16 cellular contexts compared by ENCODE assay signal in the genomic region with DNA sequence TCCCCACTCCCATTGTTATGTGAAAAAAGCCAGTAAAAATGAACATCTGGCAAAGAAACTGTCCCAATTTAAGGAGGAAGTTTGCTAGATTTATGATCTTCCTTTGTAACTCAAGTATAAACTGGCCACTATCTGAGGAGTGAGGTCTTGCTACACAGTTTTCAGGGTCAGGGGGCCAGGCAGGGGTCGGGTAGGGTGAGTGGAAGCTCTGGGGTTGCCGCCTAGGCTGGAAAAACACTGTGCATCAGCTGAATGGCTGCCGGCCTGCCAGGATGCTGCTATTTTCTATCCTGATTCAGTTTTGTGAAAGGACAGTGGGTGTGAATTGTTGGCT.
DNase-seq lines count a peak whose midpoint lies in the region; ATAC-seq, FAIRE-seq and TF ChIP-seq lines count a peak whose summit lies in the region.
"Had no signal": no experiment of that assay in that cellular context is flagged by ENCODE, and none has a peak within 500 bp of the region (broad histone marks: within the 10 kb centered on the region; RNA-seq: fewer than 3 reads in every experiment).

No MANE protein-coding gene starts in this region.

- H3K9me3 ChIP-seq in endothelial cell of umbilical vein (replicated peaks; ENCODE audit: control insufficient read depth, insufficient read depth, low read length) (no peaks in the 10 kb centered on the region), stomach smooth muscle (ENCODE audit: control insufficient read depth in 2 of 2, low read length in 2 of 2) (no peaks in the 10 kb centered on the region), T-helper 17 cell (ENCODE audit: control insufficient read depth, low read length, poor library complexity, severe bottlenecking) (no peaks in the 10 kb centered on the region)

- H3K79me2 ChIP-seq in endothelial cell of umbilical vein (ENCODE audit: control insufficient read depth, insufficient read depth, low read length): peaks cover 11% of the 10 kb centered on the region

- no peak overlapping the region for H3K4me2 ChIP-seq in endothelial cell of umbilical vein (ENCODE audit: insufficient read depth, low read length)

- FAIRE-seq in endothelial cell of umbilical vein (lab: Jason Lieb, UNC): no peak
- FAIRE-seq: H1 had no signal

- H3K27ac Mint-ChIP-seq in T-helper 17 cell: no peak overlapping the region
- H3K27ac Mint-ChIP-seq: CD4-positive, CD25-positive, alpha-beta regulatory T cell; natural killer cell had no signal

- no TSS peak for BruUV-seq in endothelial cell of umbilical vein (replicated peaks; lab: Mats Ljungman, UMichigan)

- dilution Hi-C loops in endothelial cell of umbilical vein (cut with MboI; ENCODE audit: extremely low pct_ligation_motif_present, low sequenced_read_pairs): no loop called here

- H3K9me1 ChIP-seq in endothelial cell of umbilical vein (replicated peaks; ENCODE audit: control insufficient read depth, extremely low read depth, insufficient read depth, low read length): peaks cover under 1% of the 10 kb centered on the region

- H3K27ac ChIP-seq in endothelial cell of umbilical vein (ENCODE audit: insufficient read depth, low read depth, low read length) (no peak overlapping the region), stomach smooth muscle (ENCODE audit: low read length) (peak overlapping the region; percentile 20)

- H3K36me3 Mint-ChIP-seq in T-helper 17 cell (ENCODE audit: low read depth): no peaks in the 10 kb centered on the region
- H3K36me3 Mint-ChIP-seq: CD4-positive, CD25-positive, alpha-beta regulatory T cell; natural killer cell had no signal

- H3K36me3 ChIP-seq in endothelial cell of umbilical vein (ENCODE audit: control insufficient read depth in 2 of 2, extremely low read depth in 1 of 2, insufficient read depth in 2 of 2, low read length in 2 of 2) (no peaks in the 10 kb centered on the region), stomach smooth muscle (ENCODE audit: control insufficient read depth in 2 of 2, insufficient read depth in 2 of 2, low read length in 2 of 2) (no peaks in the 10 kb centered on the region)

- ATAC-seq in T-helper 17 cell: no peak
- ATAC-seq: activated T-cell treated with anti-CD3 and anti-CD28 coated beads, Interleukin-2, amount 50 U/mL, for 4 hours; natural killer cell had no signal

- POLR2A ChIA-PET in endothelial cell of umbilical vein (lab: Charles Lee): no interaction called here

- H3K4me1 ChIP-seq in endothelial cell of umbilical vein (ENCODE audit: control insufficient read depth, extremely low read depth, insufficient read depth, low read length) (peaks cover 16% of the 10 kb centered on the region), stomach smooth muscle (ENCODE audit: control insufficient read depth, insufficient read depth, low read length) (peaks cover 13% of the 10 kb centered on the region)

- H3K27me3 ChIP-seq in endothelial cell of umbilical vein (ENCODE audit: control insufficient read depth in 2 of 2, insufficient read depth in 2 of 2, low read length in 2 of 2) (no peaks in the 10 kb centered on the region), stomach smooth muscle (ENCODE audit: control insufficient read depth in 1 of 2, insufficient read depth in 2 of 2, low read length in 2 of 2) (no peaks in the 10 kb centered on the region)

- no peaks in the 10 kb centered on the region for H4K20me1 ChIP-seq in endothelial cell of umbilical vein (replicated peaks; ENCODE audit: control insufficient read depth, extremely low read depth, insufficient read depth, low read length)

- CTCF ChIA-PET in endothelial cell of umbilical vein (lab: Charles Lee): no interaction called here

- H3K27me3 Mint-ChIP-seq in T-helper 17 cell: peaks cover 66% of the 10 kb centered on the region

- no peak overlapping the region for H3K4me3 Mint-ChIP-seq in T-helper 17 cell
- H3K4me3 Mint-ChIP-seq: activated T-cell treated with anti-CD3 and anti-CD28 coated beads, Interleukin-2, amount 50 U/mL, for 4 hours; CD4-positive, CD25-positive, alpha-beta regulatory T cell; natural killer cell had no signal

- intact Hi-C loops in endothelial cell of umbilical vein (cut with micrococcal nuclease): no loop called here
- intact Hi-C loops in lower leg skin (cut with DNase I; ENCODE audit: low total_unique reads): no loop called here

- H3K4me1 Mint-ChIP-seq in T-helper 17 cell: no peaks in the 10 kb centered on the region
- H3K4me1 Mint-ChIP-seq: CD4-positive, CD25-positive, alpha-beta regulatory T cell; natural killer cell had no signal

- H2AFZ ChIP-seq in endothelial cell of umbilical vein (ENCODE audit: low read depth, low read length): no peak overlapping the region

- 30 to 35% methylated on average over 3 of the region's 3 CpGs for WGBS in lower leg skin, 2 donors

- TF ChIP-seq POLR2A in NB4 (IDR thresholded peaks at IDR 0.05; ENCODE audit: extremely low read depth, insufficient read length): no peak
- TF ChIP-seq POLR2A in endothelial cell of umbilical vein (IDR thresholded peaks at IDR 0.05; ENCODE audit: low read depth, low read length): no peak
- TF ChIP-seq POLR2A in lower leg skin (IDR thresholded peaks at IDR 0.05): no peak

- H3K4me3 ChIP-seq in NB4 (ENCODE audit: low read depth, low read length): no peak overlapping the region
- H3K4me3 ChIP-seq in endothelial cell of umbilical vein (replicated peaks in 1 of 3; ENCODE audit: insufficient read depth in 1 of 3, low read depth in 1 of 3, low read length in 3 of 3): no peak overlapping the region
- H3K4me3 ChIP-seq in lower leg skin (ENCODE audit: low read depth, poor library complexity, severe bottlenecking): no peak overlapping the region
- peak overlapping the region in 1 of 2 donors; percentile 23 for H3K4me3 ChIP-seq in stomach smooth muscle (ENCODE audit: low read length in 2 of 2)

- TF ChIP-seq CTCF in NB4 (IDR thresholded peaks at IDR 0.05; ENCODE audit: low read depth, low read length) (no peak), endothelial cell of umbilical vein (IDR thresholded peaks at IDR 0.05; ENCODE audit: extremely low read depth in 1 of 2, insufficient read depth in 1 of 2, low read depth in 1 of 2, low read length in 2 of 2) (no peak), lower leg skin (IDR thresholded peaks at IDR 0.05) (no peak)

- peak; percentile 37 for DNase-seq in NB4 (ENCODE audit: low read depth)
- DNase-seq in endothelial cell of umbilical vein (ENCODE audit: low read depth, low spot score): peak; percentile 42
- peak; percentile 71 to 90 for DNase-seq in lower leg skin (ENCODE audit: low spot score in 2 of 2)
- DNase-seq in DMS79 treated with DMSO at 0.1 percent for 48 hours (lab: John Stamatoyannopoulos, UW): no peak
- DNase-seq in T-helper 17 cell: no peak
- no peak for DNase-seq in activated T-cell treated with anti-CD3 and anti-CD28 coated beads, Interleukin-2, amount 50 U/mL, for 1 hour
- DNase-seq in iPS-NIHi11 (ENCODE audit: low spot score): no peak
- DNase-seq: activated T-cell treated with anti-CD3 and anti-CD28 coated beads, Interleukin-2, amount 50 U/mL, for 4 hours; CD4-positive, CD25-positive, alpha-beta regulatory T cell; cerebellar nuclear complex; natural killer cell; NCI-H2171 treated with DMSO at 0.1 percent for 48 hours; RPMI8226; stimulated activated CD4-positive, alpha-beta T cell treated with anti-CD3 and anti-CD28 coated beads, Interleukin-2, amount 100 ng/mL, for 24 hours had no signal

- no peak overlapping the region for H3K9ac ChIP-seq in endothelial cell of umbilical vein (replicated peaks; ENCODE audit: extremely low read depth, insufficient read depth, low read length)
- H3K9ac ChIP-seq in stomach smooth muscle (ENCODE audit: low read length in 2 of 2): peak overlapping the region in 1 of 2 donors; percentile 31

TF ChIP-seq in endothelial cell of umbilical vein, 7 proteins besides CTCF, POLR2A, EP300 and RAD21:
- TF ChIP-seq EZH2 (IDR thresholded peaks at IDR 0.05; ENCODE audit: borderline replicate concordance, low read depth, low read length, severe bottlenecking) (no peak), FOS (IDR thresholded peaks at IDR 0.05; ENCODE audit: borderline replicate concordance, insufficient read depth, low read length) (no peak), POLR2AphosphoS5 (IDR thresholded peaks at IDR 0.05; ENCODE audit: insufficient read depth, low read depth, low read length) (no peak), MYC (IDR thresholded peaks at IDR 0.05; ENCODE audit: low read depth, low read length) (no peak), JUN (IDR thresholded peaks at IDR 0.05; ENCODE audit: borderline replicate concordance, insufficient read depth, insufficient read length, low read depth) (no peak), GATA2 (IDR thresholded peaks at IDR 0.05; ENCODE audit: insufficient read depth, insufficient read length, low read depth, low read length) (no peak)
- TF ChIP-seq, protein P1, sequence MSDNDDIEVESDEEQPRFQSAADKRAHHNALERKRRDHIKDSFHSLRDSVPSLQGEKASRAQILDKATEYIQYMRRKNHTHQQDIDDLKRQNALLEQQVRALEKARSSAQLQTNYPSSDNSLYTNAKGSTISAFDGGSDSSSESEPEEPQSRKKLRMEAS (IDR thresholded peaks at IDR 0.05; ENCODE audit: insufficient read depth, insufficient read length): no peak
TF ChIP-seq in endothelial cell of umbilical vein: peak in this region for 0.

Comparison
In these comparisons a context has a peak if more than half of its experiments do, and no peak if none do; other contexts are left out.
1. DNase-seq: peak in NB4 (single experiment), endothelial cell of umbilical vein (single experiment) and lower leg skin (2 of 2); none in DMS79 treated with DMSO at 0.1 percent for 48 hours (single experiment), T-helper 17 cell (0 of 3), activated T-cell treated with anti-CD3 and anti-CD28 coated beads, Interleukin-2, amount 50 U/mL, for 1 hour (single experiment) and iPS-NIHi11 (single experiment).